In genomic region chr7:100100420-100101015, GRCh38 we compare ENCODE assay signal across 8 cellular contexts. TPM values are rescaled to one million over a fixed set of nuclear protein-coding genes. Genes with fewer than 3 reads are reported as not detected.
DNase-seq lines count a peak whose midpoint lies in the region; ATAC-seq and TF ChIP-seq lines count a peak whose summit lies in the region.

No MANE protein-coding gene starts in this region.

- peak overlapping the region; percentile 95 for H3K4me3 ChIP-seq in CD4-positive, alpha-beta memory T cell (ENCODE audit: low read length in 2 of 2)
- peak overlapping the region; percentile 97 for H3K4me3 ChIP-seq in HL-60 (replicated peaks; ENCODE audit: insufficient read depth, low read length)

- H3K36me3 Mint-ChIP-seq in CD4-positive, alpha-beta memory T cell = peaks cover 36 to 58% of the 10 kb centered on the region in 2 donors

- intact Hi-C loops in CD4-positive, alpha-beta memory T cell (cut with micrococcal nuclease) = loop anchor here (1.0 to 5.0 kb wide), 6 partner anchors 12 to 628 kb away; partner anchors contain the start of genes CNPY4, COPS6, MBLAC1 and TAF6

- H3K4me1 ChIP-seq in CD4-positive, alpha-beta memory T cell (ENCODE audit: insufficient read depth, low read length) = peaks cover 29% of the 10 kb centered on the region

- H3K4me1 Mint-ChIP-seq in CD4-positive, alpha-beta memory T cell = peaks cover 22 to 50% (median 34%) of the 10 kb centered on the region in 4 donors

- no peaks in the 10 kb centered on the region for H3K27me3 ChIP-seq in CD4-positive, alpha-beta memory T cell (ENCODE audit: insufficient read depth, low read length)
- no peaks in the 10 kb centered on the region for H3K27me3 ChIP-seq in HL-60 (ENCODE audit: insufficient read depth, poor library complexity, severe bottlenecking)

- H3K9me3 Mint-ChIP-seq in CD4-positive, alpha-beta memory T cell = peaks cover 0 to 2% (median 0%) of the 10 kb centered on the region in 8 donors

- peak overlapping the region; percentile 96 for H3K27ac ChIP-seq in CD4-positive, alpha-beta memory T cell (ENCODE audit: low read depth, low read length)
- H3K27ac ChIP-seq in HL-60 (replicated peaks) = peak overlapping the region; percentile 100

- TF ChIP-seq CTCF in HL-60 (IDR thresholded peaks at IDR 0.05; ENCODE audit: insufficient read depth, low read length) = no peak

- peaks cover 0 to 2% of the 10 kb centered on the region in 2 donors for H3K27me3 Mint-ChIP-seq in CD4-positive, alpha-beta memory T cell

- H3K9me3 ChIP-seq in CD4-positive, alpha-beta memory T cell (ENCODE audit: control insufficient read depth in 1 of 2, low read length in 2 of 2) = no peaks in the 10 kb centered on the region

- peaks cover 39% of the 10 kb centered on the region for H3K36me3 ChIP-seq in CD4-positive, alpha-beta memory T cell (ENCODE audit: insufficient read depth, low read length)

- CTCF ChIA-PET in CD4-positive, alpha-beta memory T cell (lab: Charles Lee; ENCODE audit: partially characterized antibody) = interaction anchor here (0.9 to 4.8 kb wide), 9 partner anchors 11 to 32 kb away, joined by 3 to 28 read pairs (median 5); partner anchors contain the start of genes COPS6 and MBLAC1

- DNase-seq in CD4-positive, alpha-beta memory T cell = peak; percentile 86 to 96 (median 92)
- peak; percentile 85 for DNase-seq in HL-60 (ENCODE audit: low read depth in 1 of 2, low spot score in 1 of 2)
- peak; percentile 63 for DNase-seq in NCI-H82 treated with DMSO at 0.1 percent for 48 hours (lab: John Stamatoyannopoulos, UW; ENCODE audit: unreplicated experiment)
- DNase-seq in activated CD8-positive, alpha-beta memory T cell treated with anti-CD3 and anti-CD28 coated beads for 24 hours = peak; percentile 93
- DNase-seq in effector CD8-positive, alpha-beta T cell (lab: John Stamatoyannopoulos, UW) = peak; percentile 87
- peak; percentile 94 for DNase-seq in medulla oblongata (ENCODE audit: extremely low spot score)
- peak; percentile 68 to 84 (median 74) for DNase-seq in stimulated activated CD4-positive, alpha-beta T cell treated with anti-CD3 and anti-CD28 coated beads, TNF-alpha, amount 100 ng/mL, for 24 hours (ENCODE audit: low read depth in 3 of 3)

- peak overlapping the region; percentile 91 to 99 (median 97) for H3K27ac Mint-ChIP-seq in CD4-positive, alpha-beta memory T cell

- POLR2A ChIA-PET in CD4-positive, alpha-beta memory T cell (lab: Charles Lee; ENCODE audit: partially characterized antibody) = interaction anchor here (0.7 to 8.2 kb wide), 27 partner anchors 11 to 787 kb away, joined by 3 to 175 read pairs (median 4); partner anchors contain the start of genes CNPY4, COPS6, FBXO24 and GAL3ST4

- peak overlapping the region; percentile 92 to 95 (median 93) for H3K4me3 Mint-ChIP-seq in CD4-positive, alpha-beta memory T cell

- ATAC-seq in GM19467 (IDR thresholded peaks at IDR 0.05; ENCODE audit: unreplicated experiment) = peak; percentile 53

RNA-seq across cellular contexts. Expression of gene MCM7, which starts 0.7 kb away (rescaled TPM):
- 100 to 1,000 TPM; 164 to 173 TPM for total RNA-seq in CD4-positive, alpha-beta memory T cell
- polyA plus RNA-seq in CD4-positive, alpha-beta memory T cell = 10 to 100 TPM; 26.9 to 29.9 TPM

RNA-seq across cellular contexts. Expression of gene AP4M1, which starts 0.9 kb away (rescaled TPM):
- 10 to 100 TPM; 12.1 to 14.9 TPM for total RNA-seq in CD4-positive, alpha-beta memory T cell
- 1 to 10 TPM; 3.2 to 4.3 TPM for polyA plus RNA-seq in CD4-positive, alpha-beta memory T cell

RNA-seq across cellular contexts. Expression of gene COPS6, which starts 11.7 kb away (rescaled TPM):
- 10 to 100 TPM; 85.5 to 89.2 TPM for total RNA-seq in CD4-positive, alpha-beta memory T cell
- polyA plus RNA-seq in CD4-positive, alpha-beta memory T cell = 100 to 1,000 TPM; 155 to 261 TPM

RNA-seq across cellular contexts. Expression of gene TAF6, which starts 18.6 kb away (rescaled TPM):
- total RNA-seq in CD4-positive, alpha-beta memory T cell = 10 to 100 TPM; 61.6 to 62.2 TPM
- polyA plus RNA-seq in CD4-positive, alpha-beta memory T cell = 10 to 100 TPM; 25.3 to 35.2 TPM

RNA-seq across cellular contexts. Expression of gene CNPY4, which starts 18.9 kb away (rescaled TPM):
- 10 to 100 TPM; 69.0 to 69.8 TPM for total RNA-seq in CD4-positive, alpha-beta memory T cell
- 10 to 100 TPM; 14.8 to 24.8 TPM for polyA plus RNA-seq in CD4-positive, alpha-beta memory T cell

Comparison
In these comparisons a context has a peak if more than half of its experiments do, and no peak if none do; other contexts are left out.
1. Peak in every context shown above with its lines: DNase-seq, ATAC-seq, H3K4me3 ChIP-seq and H3K27ac ChIP-seq.